1 cellular context compared by ENCODE assay signal in genomic region chr7:65509368-65510186, GRCh38.
TF ChIP-seq lines count a peak whose summit lies in the region.

No MANE protein-coding gene starts in this region.

TF ChIP-seq in SK-N-SH treated with all-trans-retinoic acid at 6 μM for 48 hours, 23 proteins besides CTCF, POLR2A, EP300 and RAD21 (continued from another document):
- TF ChIP-seq, protein P1, sequence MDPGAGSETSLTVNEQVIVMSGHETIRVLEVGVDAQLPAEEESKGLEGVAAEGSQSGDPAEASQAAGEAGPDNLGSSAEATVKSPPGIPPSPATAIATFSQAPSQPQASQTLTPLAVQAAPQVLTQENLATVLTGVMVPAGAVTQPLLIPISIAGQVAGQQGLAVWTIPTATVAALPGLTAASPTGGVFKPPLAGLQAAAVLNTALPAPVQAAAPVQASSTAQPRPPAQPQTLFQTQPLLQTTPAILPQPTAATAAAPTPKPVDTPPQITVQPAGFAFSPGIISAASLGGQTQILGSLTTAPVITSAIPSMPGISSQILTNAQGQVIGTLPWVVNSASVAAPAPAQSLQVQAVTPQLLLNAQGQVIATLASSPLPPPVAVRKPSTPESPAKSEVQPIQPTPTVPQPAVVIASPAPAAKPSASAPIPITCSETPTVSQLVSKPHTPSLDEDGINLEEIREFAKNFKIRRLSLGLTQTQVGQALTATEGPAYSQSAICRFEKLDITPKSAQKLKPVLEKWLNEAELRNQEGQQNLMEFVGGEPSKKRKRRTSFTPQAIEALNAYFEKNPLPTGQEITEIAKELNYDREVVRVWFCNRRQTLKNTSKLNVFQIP (CRISPR knock-in tag; IDR thresholded peaks at IDR 0.05; ENCODE audit: borderline replicate concordance, low read depth), result no peak
- TF ChIP-seq ZFP3 (CRISPR knock-in tag; IDR thresholded peaks at IDR 0.05), result no peak
- TF ChIP-seq OSR1 (CRISPR knock-in tag; IDR thresholded peaks at IDR 0.05), result no peak
- TF ChIP-seq ZNF70 (CRISPR knock-in tag; IDR thresholded peaks at IDR 0.05), result no peak
- TF ChIP-seq, protein P2, sequence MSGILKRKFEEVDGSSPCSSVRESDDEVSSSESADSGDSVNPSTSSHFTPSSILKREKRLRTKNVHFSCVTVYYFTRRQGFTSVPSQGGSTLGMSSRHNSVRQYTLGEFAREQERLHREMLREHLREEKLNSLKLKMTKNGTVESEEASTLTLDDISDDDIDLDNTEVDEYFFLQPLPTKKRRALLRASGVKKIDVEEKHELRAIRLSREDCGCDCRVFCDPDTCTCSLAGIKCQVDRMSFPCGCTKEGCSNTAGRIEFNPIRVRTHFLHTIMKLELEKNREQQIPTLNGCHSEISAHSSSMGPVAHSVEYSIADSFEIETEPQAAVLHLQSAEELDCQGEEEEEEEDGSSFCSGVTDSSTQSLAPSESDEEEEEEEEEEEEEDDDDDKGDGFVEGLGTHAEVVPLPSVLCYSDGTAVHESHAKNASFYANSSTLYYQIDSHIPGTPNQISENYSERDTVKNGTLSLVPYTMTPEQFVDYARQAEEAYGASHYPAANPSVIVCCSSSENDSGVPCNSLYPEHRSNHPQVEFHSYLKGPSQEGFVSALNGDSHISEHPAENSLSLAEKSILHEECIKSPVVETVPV (CRISPR knock-in tag; IDR thresholded peaks at IDR 0.05), result no peak
